Comparison of ENCODE assay signal across 21 cellular contexts in genomic region chr2:241857041-241857541, GRCh38. TPM values are rescaled to one million over a fixed set of nuclear protein-coding genes. Genes with fewer than 3 reads are reported as not detected.
A peak's percentile ranks its signal among the peaks of the same experiment; 100 is the strongest.
DNase-seq lines count a peak whose midpoint lies in the region; ATAC-seq and TF ChIP-seq lines count a peak whose summit lies in the region.
"Had no signal": no experiment of that assay in that cellular context is flagged by ENCODE, and none has a peak within 500 bp of the region (broad histone marks: within the 10 kb centered on the region; RNA-seq: fewer than 3 reads in every experiment).

No MANE protein-coding gene starts in this region.

- H3K36me3 Mint-ChIP-seq in activated T-cell treated with anti-CD3 and anti-CD28 coated beads, Interleukin-2, amount 50 U/mL, for 4 hours (ENCODE audit: insufficient read depth), result peaks cover 3% of the 10 kb centered on the region
- no peaks in the 10 kb centered on the region for H3K36me3 Mint-ChIP-seq in activated B cell treated with CpG ODN at 0.5 μM for 24 hours (ENCODE audit: low read depth)

- H3K4me1 Mint-ChIP-seq in activated T-cell treated with anti-CD3 and anti-CD28 coated beads, Interleukin-2, amount 50 U/mL, for 4 hours (ENCODE audit: low read depth), result peaks cover 34% of the 10 kb centered on the region
- peaks cover 30% of the 10 kb centered on the region for H3K4me1 Mint-ChIP-seq in activated B cell treated with CpG ODN at 0.5 μM for 24 hours

- no peak for TF ChIP-seq EP300 in suprapubic skin (IDR thresholded peaks at IDR 0.05)

- H3K4me3 Mint-ChIP-seq in activated T-cell treated with anti-CD3 and anti-CD28 coated beads, Interleukin-2, amount 50 U/mL, for 4 hours, result peak overlapping the region; percentile 87
- H3K4me3 Mint-ChIP-seq in activated B cell treated with CpG ODN at 0.5 μM for 24 hours, result peak overlapping the region; percentile 7
- H3K4me3 Mint-ChIP-seq: HFFc6 had no signal

- no peak for DNase-seq in activated T-cell treated with anti-CD3 and anti-CD28 coated beads, Interleukin-2, amount 50 U/mL, for 4 hours
- DNase-seq in activated T-cell treated with anti-CD3 and anti-CD28 coated beads, Interleukin-2, amount 50 U/mL, for 1 hour, result no peak
- DNase-seq in activated B cell treated with CpG ODN at 0.5 μM for 24 hours (no peak), left ventricle myocardium superior (peak; percentile 27), suprapubic skin (ENCODE audit: low spot score in 2 of 2) (peak; percentile 62 to 75), nucleus accumbens (lab: John Stamatoyannopoulos, UW) (no peak)
- DNase-seq: activated CD4-positive, CD25-positive, alpha-beta regulatory T cell; activated effector memory CD4-positive, alpha-beta T cell treated with Interleukin-2 at 50 U/mL for 16 hours; Calu3; esophagus squamous epithelium; GDM1; HFFc6; midbrain; MV-4-11; occipital lobe had no signal

- POLR2A ChIA-PET in activated B cell treated with CpG ODN at 0.5 μM for 24 hours (lab: Charles Lee), result no interaction called here

- H3K9me3 Mint-ChIP-seq in activated T-cell treated with anti-CD3 and anti-CD28 coated beads, Interleukin-2, amount 50 U/mL, for 4 hours, result no peaks in the 10 kb centered on the region
- no peaks in the 10 kb centered on the region for H3K9me3 Mint-ChIP-seq in activated B cell treated with CpG ODN at 0.5 μM for 24 hours
- H3K9me3 Mint-ChIP-seq: HFFc6 had no signal

- H3K4me1 ChIP-seq in suprapubic skin, result peaks cover 20% of the 10 kb centered on the region

- intact Hi-C loops in activated B cell treated with CpG ODN at 0.5 μM for 24 hours (cut with micrococcal nuclease) (loop anchor here (5.0 kb wide), 1 partner anchor 55 kb away; no protein-coding TSS in a partner anchor), left ventricle myocardium superior (cut with micrococcal nuclease) (no loop called here)

- no peaks in the 10 kb centered on the region for H3K9me3 ChIP-seq in suprapubic skin
- H3K9me3 ChIP-seq: body of pancreas, esophagus squamous epithelium had no signal

- H3K27ac Mint-ChIP-seq in activated B cell treated with CpG ODN at 0.5 μM for 24 hours, result no peak overlapping the region
- H3K27ac Mint-ChIP-seq: HFFc6 had no signal

- no peak overlapping the region for H3K4me3 ChIP-seq in suprapubic skin
- H3K4me3 ChIP-seq: body of pancreas, dorsolateral prefrontal cortex had no signal

- CTCF ChIA-PET in activated B cell treated with CpG ODN at 0.5 μM for 24 hours (lab: Charles Lee), result no interaction called here

- ATAC-seq in activated T-cell treated with anti-CD3 and anti-CD28 coated beads, Interleukin-2, amount 50 U/mL, for 4 hours, result no peak
- no peak for ATAC-seq in activated B cell treated with CpG ODN at 0.5 μM for 24 hours (ENCODE audit: low read depth)
- no peak for ATAC-seq in left ventricle myocardium superior
- no peak for ATAC-seq in HG03571 (IDR thresholded peaks at IDR 0.05; ENCODE audit: unreplicated experiment)
- ATAC-seq in GM21529 (IDR thresholded peaks at IDR 0.05; ENCODE audit: unreplicated experiment), result no peak
- ATAC-seq: body of pancreas had no signal

- TF ChIP-seq CTCF in activated B cell treated with CpG ODN at 0.5 μM for 24 hours (IDR thresholded peaks at IDR 0.05), result no peak
- TF ChIP-seq CTCF in suprapubic skin (IDR thresholded peaks at IDR 0.05), result no peak

- no peak for TF ChIP-seq POLR2A in suprapubic skin (IDR thresholded peaks at IDR 0.05)

- no peaks in the 10 kb centered on the region for H3K27me3 ChIP-seq in suprapubic skin
- H3K27me3 ChIP-seq: body of pancreas had no signal

- H3K27ac ChIP-seq in suprapubic skin, result no peak overlapping the region
- H3K27ac ChIP-seq: body of pancreas, dorsolateral prefrontal cortex, esophagus squamous epithelium had no signal

- H3K27me3 Mint-ChIP-seq in activated T-cell treated with anti-CD3 and anti-CD28 coated beads, Interleukin-2, amount 50 U/mL, for 4 hours (ENCODE audit: low read depth), result no peaks in the 10 kb centered on the region
- H3K27me3 Mint-ChIP-seq in activated B cell treated with CpG ODN at 0.5 μM for 24 hours, result peaks cover 12% of the 10 kb centered on the region

- H3K36me3 ChIP-seq in suprapubic skin, result no peaks in the 10 kb centered on the region
- H3K36me3 ChIP-seq: esophagus squamous epithelium had no signal

- WGBS in suprapubic skin, result 92% methylated on average over 15 of the region's 28 CpGs

RNA-seq across cellular contexts. Expression of gene PDCD1, which starts 1.6 kb away (rescaled TPM):
- total RNA-seq in activated T-cell treated with anti-CD3 and anti-CD28 coated beads, Interleukin-2, amount 50 U/mL, for 4 hours, result 100 to 1,000 TPM in 1 of 3 donors, 10 to 100 TPM in 2; 60.5 to 102 (median 77.3) TPM
- 2.6 and 3.5 TPM in 2 replicates for total RNA-seq in activated B cell treated with CpG ODN at 0.5 μM for 24 hours
- total RNA-seq in left ventricle myocardium superior, result 1.4 TPM
- not detected for total RNA-seq in suprapubic skin
- total RNA-seq: Calu3, HFFc6, occipital lobe, RPMI7951, urinary bladder had no signal

RNA-seq across cellular contexts. Expression of gene RTP5, which starts 12.4 kb away (rescaled TPM):
- under 1 TPM; 0.13 to 0.14 (median 0.13) TPM for total RNA-seq in activated T-cell treated with anti-CD3 and anti-CD28 coated beads, Interleukin-2, amount 50 U/mL, for 4 hours
- total RNA-seq in activated B cell treated with CpG ODN at 0.5 μM for 24 hours (0.12 TPM in 1 of 2 replicates, not detected in the other), left ventricle myocardium superior (not detected), suprapubic skin (not detected)
- total RNA-seq: body of pancreas, Calu3, HFFc6, RPMI7951, urinary bladder had no signal

RNA-seq across cellular contexts. Expression of gene NEU4, which starts 48.1 kb away (rescaled TPM):
- total RNA-seq in activated T-cell treated with anti-CD3 and anti-CD28 coated beads, Interleukin-2, amount 50 U/mL, for 4 hours, result under 1 TPM in 1 of 3 donors, not detected in 2; 0.65 TPM
- total RNA-seq in activated B cell treated with CpG ODN at 0.5 μM for 24 hours, result 0.10 and 0.31 TPM in 2 replicates
- 0.52 TPM for total RNA-seq in left ventricle myocardium superior
- under 1 TPM in 2 of 4 donors, not detected in 2; 0.21 to 0.70 TPM for total RNA-seq in suprapubic skin
- total RNA-seq: body of pancreas, esophagus squamous epithelium, RPMI7951 had no signal

Comparison
In these comparisons a context has a peak if more than half of its experiments do, and no peak if none do; other contexts are left out.
1. DNase-seq: peak in left ventricle myocardium superior (single experiment) and suprapubic skin (2 of 2); none in activated T-cell treated with anti-CD3 and anti-CD28 coated beads, Interleukin-2, amount 50 U/mL, for 4 hours (single experiment), activated T-cell treated with anti-CD3 and anti-CD28 coated beads, Interleukin-2, amount 50 U/mL, for 1 hour (single experiment), activated B cell treated with CpG ODN at 0.5 μM for 24 hours (single experiment) and nucleus accumbens (0 of 56).
2. RNA of gene PDCD1, which starts 1.6 kb away (total RNA-seq): 60.5 to 102 TPM in activated T-cell treated with anti-CD3 and anti-CD28 coated beads, Interleukin-2, amount 50 U/mL, for 4 hours; 2.6 to 3.5 TPM in activated B cell treated with CpG ODN at 0.5 μM for 24 hours, 1.4 TPM in left ventricle myocardium superior (single experiment) and not detected in suprapubic skin; every median in the first group is over 10 times any median in the second.